ENCODE assay signal across 23 cellular contexts in the genomic region with DNA sequence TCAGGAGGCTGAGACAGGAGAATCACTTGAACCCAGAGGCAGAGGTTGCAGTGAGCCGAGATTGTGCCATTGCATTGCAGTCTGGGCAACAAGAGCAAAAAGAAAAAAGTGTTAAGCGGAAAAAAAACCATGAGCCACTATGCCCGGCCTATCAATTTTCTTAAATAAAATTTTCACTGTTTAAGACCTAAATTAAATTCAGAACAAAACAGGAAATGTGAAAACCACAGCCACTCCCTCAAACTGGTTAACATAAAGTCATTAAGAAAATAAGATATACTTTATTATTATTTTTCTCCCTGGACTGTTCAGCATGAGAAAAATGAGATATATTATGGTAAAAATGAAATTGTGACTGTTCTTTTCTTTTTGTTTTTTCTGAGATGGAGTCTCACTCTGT. TPM values are rescaled to one million over a fixed set of nuclear protein-coding genes. Genes with fewer than 3 reads are reported as not detected.
DNase-seq lines count a peak whose midpoint lies in the region; ATAC-seq and TF ChIP-seq lines count a peak whose summit lies in the region.
"Had no signal": no experiment of that assay in that cellular context is flagged by ENCODE, and none has a peak within 500 bp of the region (broad histone marks: within the 10 kb centered on the region; RNA-seq: fewer than 3 reads in every experiment).

No MANE protein-coding gene starts in this region.

- H3K36me3 ChIP-seq in CD4-positive, CD25-positive, alpha-beta regulatory T cell (ENCODE audit: control insufficient read depth, insufficient read depth, low read length) = no peaks in the 10 kb centered on the region

- DNase-seq in activated CD8-positive, alpha-beta T cell treated with anti-CD3 and anti-CD28 coated beads, Interleukin-2, amount 10 ng/mL, durations not matched to agents 7 days and 5 days = no peak
- no peak for DNase-seq in activated CD8-positive, alpha-beta T cell treated with anti-CD3 and anti-CD28 coated beads for 36 hours
- peak in 2 of 3 donors; percentile 47 to 76 for DNase-seq in CD4-positive, CD25-positive, alpha-beta regulatory T cell
- DNase-seq in T-cell (no peak), middle frontal gyrus (ENCODE audit: extremely low spot score, low spot score) (no peak)
- DNase-seq in effector memory CD8-positive, alpha-beta T cell = no peak
- no peak for DNase-seq in central memory CD4-positive, alpha-beta T cell
- DNase-seq: 8988T; ACHN; AML-193; BE2C; Caco-2; CD8-positive, alpha-beta T cell; DMS153; DND-41; GDM1; H9 had no signal

- peaks cover 0 to 3% of the 10 kb centered on the region in 2 experiments for H3K9me3 ChIP-seq in CD4-positive, CD25-positive, alpha-beta regulatory T cell (ENCODE audit: control insufficient read depth in 2 of 2, low read length in 2 of 2)
- H3K9me3 ChIP-seq: A549, BE2C, Caco-2 had no signal

- H3K27me3 ChIP-seq in CD4-positive, CD25-positive, alpha-beta regulatory T cell (ENCODE audit: control insufficient read depth, insufficient read depth, low read length) = no peaks in the 10 kb centered on the region
- H3K27me3 ChIP-seq: BE2C; BLaER1 treated with 17β-estradiol and CSF1 and Interleukin-3, amounts not matched to agents 10 nM and 100 nM had no signal

- no peak for TF ChIP-seq CTCF in activated CD8-positive, alpha-beta T cell treated with anti-CD3 and anti-CD28 coated beads for 36 hours (IDR thresholded peaks at IDR 0.05)

- no peaks in the 10 kb centered on the region for H3K27me3 Mint-ChIP-seq in activated CD8-positive, alpha-beta T cell treated with anti-CD3 and anti-CD28 coated beads, Interleukin-2, amount 10 ng/mL, durations not matched to agents 7 days and 5 days (ENCODE audit: low read depth)
- H3K27me3 Mint-ChIP-seq in activated CD8-positive, alpha-beta T cell treated with anti-CD3 and anti-CD28 coated beads for 36 hours = no peaks in the 10 kb centered on the region
- no peaks in the 10 kb centered on the region for H3K27me3 Mint-ChIP-seq in CD4-positive, CD25-positive, alpha-beta regulatory T cell
- no peaks in the 10 kb centered on the region for H3K27me3 Mint-ChIP-seq in T-cell
- no peaks in the 10 kb centered on the region for H3K27me3 Mint-ChIP-seq in effector memory CD8-positive, alpha-beta T cell

- ATAC-seq in activated CD8-positive, alpha-beta T cell treated with anti-CD3 and anti-CD28 coated beads, Interleukin-2, amount 10 ng/mL, durations not matched to agents 7 days and 5 days = no peak
- no peak for ATAC-seq in activated CD8-positive, alpha-beta T cell treated with anti-CD3 and anti-CD28 coated beads for 36 hours
- ATAC-seq in CD4-positive, CD25-positive, alpha-beta regulatory T cell (ENCODE audit: low read depth in 2 of 2) = peak; percentile 52 to 75
- ATAC-seq in T-cell (replicated peaks in 1 of 4) = peak in 1 of 4 experiments; percentile 46
- peak; percentile 24 for ATAC-seq in effector memory CD8-positive, alpha-beta T cell (replicated peaks)
- ATAC-seq: A549; CD8-positive, alpha-beta T cell; GM12878; GM23338; HCT116 had no signal

- peaks cover 9% of the 10 kb centered on the region for H3K4me1 ChIP-seq in CD4-positive, CD25-positive, alpha-beta regulatory T cell (ENCODE audit: control insufficient read depth, insufficient read depth, low read length, poor library complexity, severe bottlenecking)
- H3K4me1 ChIP-seq: A549, BE2C, Caco-2 had no signal

- peaks cover 8% of the 10 kb centered on the region for H3K4me1 Mint-ChIP-seq in activated CD8-positive, alpha-beta T cell treated with anti-CD3 and anti-CD28 coated beads, Interleukin-2, amount 10 ng/mL, durations not matched to agents 7 days and 5 days (ENCODE audit: low read depth)
- no peaks in the 10 kb centered on the region for H3K4me1 Mint-ChIP-seq in activated CD8-positive, alpha-beta T cell treated with anti-CD3 and anti-CD28 coated beads for 36 hours (ENCODE audit: low read depth)
- H3K4me1 Mint-ChIP-seq in CD4-positive, CD25-positive, alpha-beta regulatory T cell = peaks cover 0 to 33% (median 10%) of the 10 kb centered on the region in 4 donors
- peaks cover 0 to 16% (median 14%) of the 10 kb centered on the region in 3 donors for H3K4me1 Mint-ChIP-seq in T-cell
- H3K4me1 Mint-ChIP-seq in effector memory CD8-positive, alpha-beta T cell (ENCODE audit: low read depth in 2 of 2) = peaks cover 2 to 7% of the 10 kb centered on the region in 2 donors

- intact Hi-C loops in activated CD8-positive, alpha-beta T cell treated with anti-CD3 and anti-CD28 coated beads for 36 hours (cut with micrococcal nuclease) = no loop called here

- H3K4me3 ChIP-seq in CD4-positive, CD25-positive, alpha-beta regulatory T cell (ENCODE audit: low read depth, low read length) = peak overlapping the region; percentile 32
- H3K4me3 ChIP-seq: A549; BLaER1 treated with 17β-estradiol and CSF1 and Interleukin-3, amounts not matched to agents 10 nM and 100 nM; GM12878; GM23338 had no signal

- CTCF ChIA-PET in activated CD8-positive, alpha-beta T cell treated with anti-CD3 and anti-CD28 coated beads, Interleukin-2, amount 10 ng/mL, durations not matched to agents 7 days and 5 days (lab: Charles Lee) = no interaction called here
- CTCF ChIA-PET in activated CD8-positive, alpha-beta T cell treated with anti-CD3 and anti-CD28 coated beads for 36 hours (lab: Charles Lee) = no interaction called here
- CTCF ChIA-PET in T-cell (lab: Charles Lee) = interaction anchor here in 1 of 2 donors (0.9 kb wide), 1 partner anchor 650 kb away, joined by 3 read pairs; no protein-coding TSS in a partner anchor

- peak overlapping the region; percentile 25 for H3K27ac ChIP-seq in CD4-positive, CD25-positive, alpha-beta regulatory T cell (ENCODE audit: insufficient read depth, low read length, poor library complexity, severe bottlenecking)
- H3K27ac ChIP-seq: A549; BLaER1 treated with 17β-estradiol and CSF1 and Interleukin-3, amounts not matched to agents 10 nM and 100 nM had no signal

- H3K9me3 Mint-ChIP-seq in activated CD8-positive, alpha-beta T cell treated with anti-CD3 and anti-CD28 coated beads, Interleukin-2, amount 10 ng/mL, durations not matched to agents 7 days and 5 days (ENCODE audit: insufficient read depth) = no peaks in the 10 kb centered on the region
- peaks cover 1% of the 10 kb centered on the region for H3K9me3 Mint-ChIP-seq in activated CD8-positive, alpha-beta T cell treated with anti-CD3 and anti-CD28 coated beads for 36 hours
- peaks cover 0 to 13% (median 3%) of the 10 kb centered on the region in 7 donors for H3K9me3 Mint-ChIP-seq in CD4-positive, CD25-positive, alpha-beta regulatory T cell
- peaks cover 0 to 4% (median 3%) of the 10 kb centered on the region in 3 donors for H3K9me3 Mint-ChIP-seq in T-cell
- H3K9me3 Mint-ChIP-seq in effector memory CD8-positive, alpha-beta T cell = no peaks in the 10 kb centered on the region
- H3K9me3 Mint-ChIP-seq: CD8-positive, alpha-beta T cell had no signal

- no peak overlapping the region for H3K4me3 Mint-ChIP-seq in activated CD8-positive, alpha-beta T cell treated with anti-CD3 and anti-CD28 coated beads, Interleukin-2, amount 10 ng/mL, durations not matched to agents 7 days and 5 days
- H3K4me3 Mint-ChIP-seq in activated CD8-positive, alpha-beta T cell treated with anti-CD3 and anti-CD28 coated beads for 36 hours = no peak overlapping the region
- peak overlapping the region in 3 of 4 donors; percentile 13 to 36 (median 32) for H3K4me3 Mint-ChIP-seq in CD4-positive, CD25-positive, alpha-beta regulatory T cell
- H3K4me3 Mint-ChIP-seq in T-cell = no peak overlapping the region
- H3K4me3 Mint-ChIP-seq in effector memory CD8-positive, alpha-beta T cell = peak overlapping the region; percentile 22 to 25
- H3K4me3 Mint-ChIP-seq: CD14-positive monocyte; CD8-positive, alpha-beta T cell; GM23338; H9 had no signal

- POLR2A ChIA-PET in activated CD8-positive, alpha-beta T cell treated with anti-CD3 and anti-CD28 coated beads, Interleukin-2, amount 10 ng/mL, durations not matched to agents 7 days and 5 days (lab: Charles Lee) = no interaction called here
- POLR2A ChIA-PET in activated CD8-positive, alpha-beta T cell treated with anti-CD3 and anti-CD28 coated beads for 36 hours (lab: Charles Lee) = no interaction called here
- POLR2A ChIA-PET in T-cell (lab: Charles Lee) = no interaction called here

- peaks cover 61% of the 10 kb centered on the region for H3K36me3 Mint-ChIP-seq in activated CD8-positive, alpha-beta T cell treated with anti-CD3 and anti-CD28 coated beads, Interleukin-2, amount 10 ng/mL, durations not matched to agents 7 days and 5 days (ENCODE audit: low read depth)
- peaks cover 65% of the 10 kb centered on the region for H3K36me3 Mint-ChIP-seq in activated CD8-positive, alpha-beta T cell treated with anti-CD3 and anti-CD28 coated beads for 36 hours (ENCODE audit: low read depth)
- peaks cover 6% of the 10 kb centered on the region for H3K36me3 Mint-ChIP-seq in CD4-positive, CD25-positive, alpha-beta regulatory T cell
- H3K36me3 Mint-ChIP-seq in T-cell = peaks cover 19% of the 10 kb centered on the region
- H3K36me3 Mint-ChIP-seq in effector memory CD8-positive, alpha-beta T cell (ENCODE audit: insufficient read depth) = peaks cover 4% of the 10 kb centered on the region

- peak overlapping the region; percentile 68 for H3K27ac Mint-ChIP-seq in activated CD8-positive, alpha-beta T cell treated with anti-CD3 and anti-CD28 coated beads, Interleukin-2, amount 10 ng/mL, durations not matched to agents 7 days and 5 days
- no peak overlapping the region for H3K27ac Mint-ChIP-seq in activated CD8-positive, alpha-beta T cell treated with anti-CD3 and anti-CD28 coated beads for 36 hours
- peak overlapping the region; percentile 76 to 80 (median 80) for H3K27ac Mint-ChIP-seq in CD4-positive, CD25-positive, alpha-beta regulatory T cell
- H3K27ac Mint-ChIP-seq in T-cell = peak overlapping the region; percentile 59 to 78
- peak overlapping the region in 1 of 2 donors; percentile 70 for H3K27ac Mint-ChIP-seq in effector memory CD8-positive, alpha-beta T cell
- H3K27ac Mint-ChIP-seq: CD8-positive, alpha-beta T cell; GM23338; H9 had no signal

RNA-seq across cellular contexts. Expression of gene GCH1, which starts 44.6 kb away (rescaled TPM):
- total RNA-seq in activated CD8-positive, alpha-beta T cell treated with anti-CD3 and anti-CD28 coated beads, Interleukin-2, amount 10 ng/mL, durations not matched to agents 7 days and 5 days = 10 to 100 TPM; 51.4 to 52.3 TPM
- 10 to 100 TPM; 35.4 to 38.1 TPM for total RNA-seq in activated CD8-positive, alpha-beta T cell treated with anti-CD3 and anti-CD28 coated beads for 36 hours
- total RNA-seq in CD4-positive, CD25-positive, alpha-beta regulatory T cell = 53.9 TPM
- polyA plus RNA-seq in CD4-positive, CD25-positive, alpha-beta regulatory T cell = 10 to 100 TPM; 41.8 to 63.0 (median 45.8) TPM
- 10 to 100 TPM; 26.5 to 31.2 (median 29.2) TPM for total RNA-seq in T-cell

Comparison
In these comparisons a context has a peak if more than half of its experiments do, and no peak if none do; other contexts are left out.
1. ATAC-seq: peak in CD4-positive, CD25-positive, alpha-beta regulatory T cell (2 of 2) and effector memory CD8-positive, alpha-beta T cell (single experiment); none in activated CD8-positive, alpha-beta T cell treated with anti-CD3 and anti-CD28 coated beads, Interleukin-2, amount 10 ng/mL, durations not matched to agents 7 days and 5 days (single experiment) and activated CD8-positive, alpha-beta T cell treated with anti-CD3 and anti-CD28 coated beads for 36 hours (single experiment).
2. DNase-seq: peak in CD4-positive, CD25-positive, alpha-beta regulatory T cell (2 of 3); none in activated CD8-positive, alpha-beta T cell treated with anti-CD3 and anti-CD28 coated beads, Interleukin-2, amount 10 ng/mL, durations not matched to agents 7 days and 5 days (single experiment), activated CD8-positive, alpha-beta T cell treated with anti-CD3 and anti-CD28 coated beads for 36 hours (single experiment), T-cell (0 of 34), effector memory CD8-positive, alpha-beta T cell (0 of 3), central memory CD4-positive, alpha-beta T cell (single experiment) and middle frontal gyrus (single experiment).
3. H3K4me3 Mint-ChIP-seq: peak in CD4-positive, CD25-positive, alpha-beta regulatory T cell (3 of 4) and effector memory CD8-positive, alpha-beta T cell (2 of 2); none in activated CD8-positive, alpha-beta T cell treated with anti-CD3 and anti-CD28 coated beads, Interleukin-2, amount 10 ng/mL, durations not matched to agents 7 days and 5 days (single experiment), activated CD8-positive, alpha-beta T cell treated with anti-CD3 and anti-CD28 coated beads for 36 hours (single experiment) and T-cell (0 of 3).